ENCODE assay signal across 8 cellular contexts in the genomic region with DNA sequence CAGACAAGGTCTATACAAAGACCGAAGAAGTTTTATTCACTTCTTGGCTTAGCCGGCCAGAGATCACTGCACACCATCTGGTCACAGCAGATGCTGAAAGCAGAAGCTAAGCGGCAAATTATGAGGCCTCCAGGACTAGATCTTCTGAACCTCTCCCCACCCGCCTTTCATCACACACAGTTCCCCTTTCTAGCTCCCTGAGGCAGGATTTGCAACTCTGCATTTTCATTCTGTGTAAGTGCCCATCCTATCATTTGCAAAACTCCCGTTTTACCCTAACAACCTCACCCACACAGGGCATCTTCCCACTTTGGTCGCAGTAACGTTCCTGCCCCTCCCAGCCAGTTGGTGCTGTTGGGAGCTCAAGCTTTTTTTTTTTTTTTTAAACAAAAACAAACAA. TPM values are rescaled to one million over a fixed set of nuclear protein-coding genes. Genes with fewer than 3 reads are reported as not detected.
A peak's percentile ranks its signal among the peaks of the same experiment; 100 is the strongest.
DNase-seq lines count a peak whose midpoint lies in the region; TF ChIP-seq lines count a peak whose summit lies in the region.

No MANE protein-coding gene starts in this region.

- H3K79me2 ChIP-seq in Karpas-422 (ENCODE audit: low read length): peaks cover 23% of the 10 kb centered on the region

- in situ Hi-C loops in ACHN (cut with HindIII; ENCODE audit: low pct_ligation_motif_present, low pct_unique_long_range_greater_than_20kb, low sequenced_read_pairs): no loop called here

- H3K36me3 ChIP-seq in Karpas-422 (ENCODE audit: insufficient read depth, low read length): peaks cover 12% of the 10 kb centered on the region

- H3K4me1 Mint-ChIP-seq in activated CD4-positive, alpha-beta memory T cell treated with anti-CD3 and anti-CD28 coated beads for 36 hours (ENCODE audit: low read depth): peaks cover 29% of the 10 kb centered on the region
- peaks cover 25% of the 10 kb centered on the region for H3K4me1 Mint-ChIP-seq in nephron progenitor cell

- CTCF ChIA-PET in activated CD4-positive, alpha-beta memory T cell treated with anti-CD3 and anti-CD28 coated beads for 36 hours (lab: Charles Lee): interaction anchor here (0.7 to 1.0 kb wide), 2 partner anchors 24 to 361 kb away, joined by 3 read pairs; no protein-coding TSS in a partner anchor

- DNase-seq in C1 segment of cervical spinal cord (lab: John Stamatoyannopoulos, UW) (peak in 9 of 14 donors; percentile 11 to 60 (median 14)), GM20000 (ENCODE audit: low spot score) (peak; percentile 63), Karpas-422 (peak; percentile 99), nephron progenitor cell (no peak), ACHN (no peak), COR-L47 (lab: John Stamatoyannopoulos, UW) (no peak)
- peak; percentile 29 for DNase-seq in activated CD4-positive, alpha-beta memory T cell treated with anti-CD3 and anti-CD28 coated beads for 36 hours
- DNase-seq in activated CD4-positive, alpha-beta T cell treated with anti-CD3 and anti-CD28 coated beads, Interleukin-2, amount 50 U/mL, for 48 hours: no peak

- H3K4me2 ChIP-seq in Karpas-422 (ENCODE audit: low read depth, low read length, poor library complexity, severe bottlenecking): peak overlapping the region; percentile 97

- POLR2A ChIA-PET in activated CD4-positive, alpha-beta memory T cell treated with anti-CD3 and anti-CD28 coated beads for 36 hours (lab: Charles Lee): interaction anchor here (1.2 to 5.6 kb wide), 2 partner anchors 17 to 25 kb away, joined by 3 to 124 read pairs; a partner anchor contains a TSS

- no peaks in the 10 kb centered on the region for H3K27me3 Mint-ChIP-seq in activated CD4-positive, alpha-beta memory T cell treated with anti-CD3 and anti-CD28 coated beads for 36 hours
- H3K27me3 Mint-ChIP-seq in nephron progenitor cell (ENCODE audit: low read depth, poor library complexity): peaks cover 8% of the 10 kb centered on the region

- TF ChIP-seq CTCF in GM20000 (IDR thresholded peaks at IDR 0.05; ENCODE audit: extremely low read depth, missing control alignments) (no peak), nephron progenitor cell (IDR thresholded peaks at IDR 0.05) (no peak)

- peaks cover 78% of the 10 kb centered on the region for H3K4me1 ChIP-seq in Karpas-422 (ENCODE audit: low read length)

- peak overlapping the region; percentile 80 for H3K9ac ChIP-seq in Karpas-422 (ENCODE audit: low read length)

- H3K9me3 ChIP-seq in Karpas-422 (ENCODE audit: low read length): no peaks in the 10 kb centered on the region

- H3K9me3 Mint-ChIP-seq in activated CD4-positive, alpha-beta memory T cell treated with anti-CD3 and anti-CD28 coated beads for 36 hours: no peaks in the 10 kb centered on the region
- peaks cover 9% of the 10 kb centered on the region for H3K9me3 Mint-ChIP-seq in nephron progenitor cell

- H3K4me3 Mint-ChIP-seq in activated CD4-positive, alpha-beta memory T cell treated with anti-CD3 and anti-CD28 coated beads for 36 hours: peak overlapping the region; percentile 36
- H3K4me3 Mint-ChIP-seq in nephron progenitor cell: no peak overlapping the region

- H3K9me2 ChIP-seq in Karpas-422 (replicated peaks; ENCODE audit: insufficient read depth, low read length): no peaks in the 10 kb centered on the region

- intact Hi-C loops in activated CD4-positive, alpha-beta memory T cell treated with anti-CD3 and anti-CD28 coated beads for 36 hours (cut with micrococcal nuclease): no loop called here

- no peak overlapping the region for H2AFZ ChIP-seq in Karpas-422 (ENCODE audit: low read length)

- H3K27ac Mint-ChIP-seq in activated CD4-positive, alpha-beta memory T cell treated with anti-CD3 and anti-CD28 coated beads for 36 hours: peak overlapping the region; percentile 74
- peak overlapping the region; percentile 23 for H3K27ac Mint-ChIP-seq in nephron progenitor cell

- H3K36me3 Mint-ChIP-seq in activated CD4-positive, alpha-beta memory T cell treated with anti-CD3 and anti-CD28 coated beads for 36 hours: peaks cover 6% of the 10 kb centered on the region
- peaks cover 6% of the 10 kb centered on the region for H3K36me3 Mint-ChIP-seq in nephron progenitor cell (ENCODE audit: low read depth)

- peak overlapping the region; percentile 63 for H3K4me3 ChIP-seq in Karpas-422 (ENCODE audit: low read length)

- no peaks in the 10 kb centered on the region for H3K27me3 ChIP-seq in Karpas-422 (ENCODE audit: low read length)

- peak overlapping the region; percentile 100 for H3K27ac ChIP-seq in Karpas-422 (ENCODE audit: low read length)

- H4K20me1 ChIP-seq in Karpas-422 (ENCODE audit: insufficient read depth, low read depth, low read length): peaks cover 13% of the 10 kb centered on the region

RNA-seq across cellular contexts. Expression of a gene that starts 3.1 kb away (rescaled TPM):
- 221 and 542 TPM in 2 replicates for total RNA-seq in Karpas-422 (2014; rRNA removed; shearing (Covaris generic); ENCODE audit: low replicate concordance)
- total RNA-seq in activated CD4-positive, alpha-beta memory T cell treated with anti-CD3 and anti-CD28 coated beads for 36 hours: 100 to 1,000 TPM; 159 to 170 TPM

RNA-seq across cellular contexts. Expression of a gene that starts 16.7 kb away (rescaled TPM):
- total RNA-seq in Karpas-422 (2014; rRNA removed; shearing (Covaris generic); ENCODE audit: low replicate concordance): 710 and 714 TPM in 2 replicates
- 100 to 1,000 TPM; 518 to 525 TPM for total RNA-seq in activated CD4-positive, alpha-beta memory T cell treated with anti-CD3 and anti-CD28 coated beads for 36 hours

RNA-seq across cellular contexts. Expression of a gene that starts 34.0 kb away (rescaled TPM):
- 37.3 and 120 TPM in 2 replicates for total RNA-seq in Karpas-422 (2014; rRNA removed; shearing (Covaris generic); ENCODE audit: low replicate concordance)
- 10 to 100 TPM; 97.2 to 99.8 TPM for total RNA-seq in activated CD4-positive, alpha-beta memory T cell treated with anti-CD3 and anti-CD28 coated beads for 36 hours

Comparison
In these comparisons a context has a peak if more than half of its experiments do, and no peak if none do; other contexts are left out.
1. DNase-seq: peak in C1 segment of cervical spinal cord (9 of 14), GM20000 (single experiment), Karpas-422 (single experiment) and activated CD4-positive, alpha-beta memory T cell treated with anti-CD3 and anti-CD28 coated beads for 36 hours (single experiment); none in nephron progenitor cell (single experiment), activated CD4-positive, alpha-beta T cell treated with anti-CD3 and anti-CD28 coated beads, Interleukin-2, amount 50 U/mL, for 48 hours (0 of 2), ACHN (single experiment) and COR-L47 (single experiment).